8 cellular contexts compared by ENCODE assay signal in the genomic region with DNA sequence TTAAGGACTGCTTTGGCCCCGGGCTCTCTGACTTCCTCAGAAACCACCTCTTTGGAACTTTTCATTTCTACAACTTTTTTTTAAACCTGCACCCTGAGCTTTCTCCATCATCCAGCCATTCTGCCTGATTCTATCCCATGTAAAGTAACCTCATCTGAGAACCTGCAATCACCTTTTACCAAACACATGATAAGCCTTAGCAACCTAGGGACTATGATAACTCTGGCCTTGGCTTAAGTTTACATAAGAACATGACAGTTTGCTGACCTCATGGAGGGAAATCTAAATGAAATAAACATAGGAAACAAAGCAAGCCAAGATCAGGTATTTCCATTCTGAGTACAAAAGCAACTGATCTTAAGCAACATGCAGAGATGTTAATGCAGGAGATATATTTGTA. TPM values are rescaled to one million over a fixed set of nuclear protein-coding genes. Genes with fewer than 3 reads are reported as not detected.
"Had no signal": no experiment of that assay in that cellular context is flagged by ENCODE, and none has a peak within 500 bp of the region (broad histone marks: within the 10 kb centered on the region; RNA-seq: fewer than 3 reads in every experiment).

No MANE protein-coding gene starts in this region.

- H3K9ac ChIP-seq: GM23248 had no signal

- DNase-seq: GM23248, GOT3, H9, HCEC 1CT had no signal

- H3K4me3 ChIP-seq: GM23248 had no signal

- H3K27ac ChIP-seq: GM23248 had no signal

- FAIRE-seq: H54, HTR-8/SVneo had no signal

- H2AFZ ChIP-seq: GM23248 had no signal

RNA-seq across cellular contexts. Expression of gene TMEM150C, which starts 15.7 kb away (rescaled TPM):
- total RNA-seq: HT-29 had no signal
- polyA plus RNA-seq: IgD-negative memory B cell had no signal
